In the genomic region with DNA sequence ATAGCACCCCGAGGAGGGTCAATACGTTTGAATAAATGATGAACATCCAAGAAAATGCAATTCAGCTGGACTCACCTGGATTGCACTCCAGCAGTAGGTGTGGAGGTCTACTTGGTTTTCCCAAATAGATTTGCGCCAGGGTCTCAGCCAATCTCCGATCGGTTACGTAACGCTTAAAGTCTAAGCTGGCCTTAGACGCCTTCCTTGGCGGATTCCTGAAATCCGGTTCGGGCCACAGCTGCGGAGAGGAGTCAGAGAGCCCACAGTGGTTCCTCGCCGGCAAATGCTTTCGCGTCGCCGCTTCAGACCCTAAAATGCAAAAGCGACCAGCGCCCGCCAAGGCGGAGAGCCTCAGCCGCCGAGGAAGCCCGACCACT, we compare ENCODE assay signal across 8 cellular contexts. TPM values are rescaled to one million over a fixed set of nuclear protein-coding genes. Genes with fewer than 3 reads are reported as not detected.
A peak's percentile ranks its signal among the peaks of the same experiment; 100 is the strongest.
DNase-seq lines count a peak whose midpoint lies in the region; ATAC-seq and TF ChIP-seq lines count a peak whose summit lies in the region.

No MANE protein-coding gene starts in this region.

- H3K9me3 ChIP-seq in effector memory CD4-positive, alpha-beta T cell (ENCODE audit: control insufficient read depth, low read length): no peaks in the 10 kb centered on the region

- peak overlapping the region; percentile 88 for H3K27ac ChIP-seq in effector memory CD4-positive, alpha-beta T cell (ENCODE audit: insufficient read depth, low read length, poor library complexity, severe bottlenecking)

- CTCF ChIA-PET in activated naive CD4-positive, alpha-beta T cell treated with anti-CD3 and anti-CD28 coated beads, Interleukin-2, amount 10 ng/mL, durations not matched to agents 7 days and 5 days (lab: Charles Lee): interaction anchor here (1.1 to 1.2 kb wide), 2 partner anchors 63 to 124 kb away, joined by 3 read pairs; no protein-coding TSS in a partner anchor

- peaks cover 52% of the 10 kb centered on the region for H3K4me1 Mint-ChIP-seq in activated naive CD4-positive, alpha-beta T cell treated with anti-CD3 and anti-CD28 coated beads, Interleukin-2, amount 10 ng/mL, durations not matched to agents 7 days and 5 days
- peaks cover 44 to 47% of the 10 kb centered on the region in 2 donors for H3K4me1 Mint-ChIP-seq in natural killer cell

- peak in 1 of 3 donors; percentile 1 for ATAC-seq in natural killer cell
- no peak for ATAC-seq in GM18909 (IDR thresholded peaks at IDR 0.05; ENCODE audit: poor library complexity, unreplicated experiment)
- ATAC-seq in HG03196 (IDR thresholded peaks at IDR 0.05; ENCODE audit: unreplicated experiment): no peak

- no peaks in the 10 kb centered on the region for H3K27me3 Mint-ChIP-seq in activated naive CD4-positive, alpha-beta T cell treated with anti-CD3 and anti-CD28 coated beads, Interleukin-2, amount 10 ng/mL, durations not matched to agents 7 days and 5 days
- H3K27me3 Mint-ChIP-seq in natural killer cell (ENCODE audit: low read depth in 2 of 2): no peaks in the 10 kb centered on the region

- DNase-seq in activated naive CD4-positive, alpha-beta T cell treated with anti-CD3 and anti-CD28 coated beads, Interleukin-2, amount 10 ng/mL, durations not matched to agents 7 days and 5 days: no peak
- DNase-seq in activated naive CD4-positive, alpha-beta T cell (lab: John Stamatoyannopoulos, UW): no peak
- DNase-seq in NCI-H82 (lab: John Stamatoyannopoulos, UW): peak; percentile 89
- DNase-seq in effector memory CD4-positive, alpha-beta T cell: no peak
- no peak for DNase-seq in natural killer cell
- no peak for DNase-seq in NCI-H2107 (lab: John Stamatoyannopoulos, UW)

- H3K4me3 ChIP-seq in effector memory CD4-positive, alpha-beta T cell (ENCODE audit: insufficient read depth, low read depth, low read length, poor library complexity, severe bottlenecking): peak overlapping the region; percentile 94

- intact Hi-C loops in natural killer cell (cut with micrococcal nuclease): loop anchor here (2.0 to 5.0 kb wide), 2 partner anchors 37 to 59 kb away; partner anchors contain the start of gene SMYD3

- H3K4me1 ChIP-seq in effector memory CD4-positive, alpha-beta T cell (ENCODE audit: control insufficient read depth, insufficient read depth, low read length, poor library complexity, severe bottlenecking): peaks cover 26% of the 10 kb centered on the region

- peak overlapping the region; percentile 99 for H3K27ac Mint-ChIP-seq in activated naive CD4-positive, alpha-beta T cell treated with anti-CD3 and anti-CD28 coated beads, Interleukin-2, amount 10 ng/mL, durations not matched to agents 7 days and 5 days
- peak overlapping the region; percentile 94 to 98 for H3K27ac Mint-ChIP-seq in natural killer cell

- peaks cover 18% of the 10 kb centered on the region for H3K36me3 Mint-ChIP-seq in activated naive CD4-positive, alpha-beta T cell treated with anti-CD3 and anti-CD28 coated beads, Interleukin-2, amount 10 ng/mL, durations not matched to agents 7 days and 5 days
- no peaks in the 10 kb centered on the region for H3K36me3 Mint-ChIP-seq in natural killer cell

- peaks cover 4% of the 10 kb centered on the region for H3K36me3 ChIP-seq in effector memory CD4-positive, alpha-beta T cell (ENCODE audit: control insufficient read depth, insufficient read depth, low read length)

- H3K9me3 Mint-ChIP-seq in activated naive CD4-positive, alpha-beta T cell treated with anti-CD3 and anti-CD28 coated beads, Interleukin-2, amount 10 ng/mL, durations not matched to agents 7 days and 5 days: no peaks in the 10 kb centered on the region
- no peaks in the 10 kb centered on the region for H3K9me3 Mint-ChIP-seq in natural killer cell

- peak overlapping the region; percentile 98 for H3K4me3 Mint-ChIP-seq in activated naive CD4-positive, alpha-beta T cell treated with anti-CD3 and anti-CD28 coated beads, Interleukin-2, amount 10 ng/mL, durations not matched to agents 7 days and 5 days
- H3K4me3 Mint-ChIP-seq in natural killer cell: peak overlapping the region; percentile 99

- no peak for TF ChIP-seq CTCF in natural killer cell (IDR thresholded peaks at IDR 0.05)

- no peaks in the 10 kb centered on the region for H3K27me3 ChIP-seq in effector memory CD4-positive, alpha-beta T cell (replicated peaks; ENCODE audit: control insufficient read depth, insufficient read depth, low read length, poor library complexity, severe bottlenecking)

RNA-seq across cellular contexts. Expression of gene TFB2M, which starts 0.3 kb away (rescaled TPM):
- 10 to 100 TPM; 13.4 to 15.1 (median 15.1) TPM for total RNA-seq in natural killer cell

RNA-seq across cellular contexts. Expression of gene CNST, which starts 0.5 kb away (rescaled TPM):
- 10 to 100 TPM; 48.2 to 56.1 (median 49.7) TPM for total RNA-seq in natural killer cell

RNA-seq across cellular contexts. Expression of gene SMYD3, which starts 58.7 kb away (rescaled TPM):
- 10 to 100 TPM; 43.6 to 48.0 (median 46.1) TPM for total RNA-seq in natural killer cell
